In the genomic region with DNA sequence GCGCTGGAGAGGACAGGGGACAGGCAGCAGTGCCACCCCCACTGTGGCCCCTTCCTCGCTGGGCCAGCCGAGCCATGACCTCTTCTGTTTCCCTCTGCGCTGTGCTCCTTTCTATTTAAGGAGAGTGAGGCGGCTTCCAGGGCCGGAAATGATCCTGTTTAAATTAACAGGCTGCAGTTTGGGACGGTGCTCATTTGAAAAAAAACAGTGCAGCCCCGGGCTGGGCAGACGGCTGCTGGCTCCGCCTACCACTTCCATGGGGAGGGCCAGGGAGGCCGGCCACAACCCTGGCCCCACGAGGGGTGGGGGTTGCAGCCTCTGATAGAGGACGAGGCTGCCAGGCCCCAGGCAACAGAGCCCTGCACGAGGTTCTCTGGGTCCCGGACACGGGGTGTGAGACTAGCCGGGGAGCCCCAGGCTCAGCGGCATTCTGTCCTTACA, we compare ENCODE assay signal across 8 cellular contexts. TPM values are rescaled to one million over a fixed set of nuclear protein-coding genes. Genes with fewer than 3 reads are reported as not detected.
A peak's percentile ranks its signal among the peaks of the same experiment; 100 is the strongest.
DNase-seq lines count a peak whose midpoint lies in the region; TF ChIP-seq lines count a peak whose summit lies in the region.
"Not testable (repeated sequence)": the region's sequence is repeated elsewhere in the genome, so short reads cannot be mapped to it uniquely, and the experiment has no call there.

No MANE protein-coding gene starts in this region.

- H3K4me3 Mint-ChIP-seq in neural progenitor cell: peak overlapping the region; percentile 48

- H3K27me3 ChIP-seq in ACC112 (ENCODE audit: insufficient read depth, low read length); SJSA1 (replicated peaks); neural progenitor cell; subcutaneous abdominal adipose tissue (ENCODE audit: control insufficient read depth in 5 of 5, insufficient read depth in 4 of 5, low read length in 5 of 5): not testable (repeated sequence)

- not testable (repeated sequence) for H3F3A ChIP-seq in neural progenitor cell (ENCODE audit: low read depth)

- H3K9ac ChIP-seq in neural progenitor cell: not testable (repeated sequence)
- H3K9ac ChIP-seq in subcutaneous abdominal adipose tissue (ENCODE audit: low read length in 5 of 5): peak overlapping the region in 1 of 5 donors; percentile 32

- not testable (repeated sequence) for H2AFZ ChIP-seq in ACC112 (ENCODE audit: low read length, unreplicated experiment); neural progenitor cell (replicated peaks)

- H3K79me2 ChIP-seq in ACC112 (ENCODE audit: control insufficient read depth, insufficient read depth, low read length, unreplicated experiment) (peaks cover 48% of the 10 kb centered on the region), neural progenitor cell (ENCODE audit: low read depth) (peaks cover 57% of the 10 kb centered on the region)

- H3K36me3 ChIP-seq in ACC112 (ENCODE audit: insufficient read depth, low read length); SJSA1; neural progenitor cell; subcutaneous abdominal adipose tissue (ENCODE audit: control insufficient read depth in 5 of 5, insufficient read depth in 5 of 5, low read length in 5 of 5): not testable (repeated sequence)

- H3K4me2 ChIP-seq in neural progenitor cell: peak overlapping the region; percentile 71

- peaks cover 19% of the 10 kb centered on the region for H3K4me1 ChIP-seq in ACC112 (ENCODE audit: control insufficient read depth, insufficient read depth, low read length, unreplicated experiment)
- peaks cover 12% of the 10 kb centered on the region for H3K4me1 ChIP-seq in SJSA1 (replicated peaks)
- peaks cover 21% of the 10 kb centered on the region for H3K4me1 ChIP-seq in neural progenitor cell
- peaks cover 0 to 59% (median 53%) of the 10 kb centered on the region in 5 donors for H3K4me1 ChIP-seq in subcutaneous abdominal adipose tissue (ENCODE audit: control insufficient read depth in 5 of 5, insufficient read depth in 5 of 5, low read length in 5 of 5)

- H4K20me1 ChIP-seq in neural progenitor cell (ENCODE audit: low read depth): peaks cover 41% of the 10 kb centered on the region

- H3K27me3 Mint-ChIP-seq in neural progenitor cell (ENCODE audit: insufficient read depth, low read depth): not testable (repeated sequence)

- H3K27ac ChIP-seq in ACC112 (ENCODE audit: low read depth, low read length): peak overlapping the region; percentile 14
- peak overlapping the region; percentile 83 for H3K27ac ChIP-seq in SJSA1
- H3K27ac ChIP-seq in neural progenitor cell: peak overlapping the region; percentile 61
- H3K27ac ChIP-seq in subcutaneous abdominal adipose tissue (ENCODE audit: low read depth, low read length): peak overlapping the region; percentile 40

- not testable (repeated sequence) for H3K9me3 ChIP-seq in SJSA1 (replicated peaks); neural progenitor cell (ENCODE audit: low read depth); subcutaneous abdominal adipose tissue (ENCODE audit: control insufficient read depth in 5 of 5, low read length in 5 of 5)

- peaks cover 13% of the 10 kb centered on the region for H3K4me1 Mint-ChIP-seq in neural progenitor cell

- not testable (repeated sequence) for H3K9me3 Mint-ChIP-seq in neural progenitor cell

- H3K4me3 ChIP-seq in ACC112 (ENCODE audit: low read depth, low read length) (peak overlapping the region; percentile 45; the same call in 1 of the 2 replicates), fibroblast of the aortic adventitia (ENCODE audit: low read depth, low read length) (peak overlapping the region; percentile 32), neural progenitor cell (peak overlapping the region; percentile 3), subcutaneous abdominal adipose tissue (ENCODE audit: low read depth in 1 of 5, low read length in 5 of 5) (peak overlapping the region in 2 of 5 donors; percentile 34 to 42)
- H3K4me3 ChIP-seq in SJSA1; cardiac fibroblast (replicated peaks in 1 of 2; ENCODE audit: low read depth in 2 of 2, low read length in 2 of 2): not testable (repeated sequence)

- DNase-seq in H4 (ENCODE audit: low spot score) (peak; percentile 5), SJSA1 (ENCODE audit: low read depth in 1 of 2, low spot score in 2 of 2) (peak; percentile 63 to 76), cardiac fibroblast (ENCODE audit: low read depth in 2 of 2) (peak; percentile 60 to 61), fibroblast of the aortic adventitia (ENCODE audit: low read depth) (peak; percentile 56), islet precursor cell (peak; percentile 86), neural progenitor cell (ENCODE audit: low spot score) (peak; percentile 42)

- not testable (repeated sequence) for TF ChIP-seq CTCF in cardiac fibroblast (IDR thresholded peaks at IDR 0.05; ENCODE audit: low read depth, low read length); fibroblast of the aortic adventitia (IDR thresholded peaks at IDR 0.05; ENCODE audit: insufficient read depth, low read length); neural progenitor cell (IDR thresholded peaks at IDR 0.05)

- peak overlapping the region; percentile 60 for H3K27ac Mint-ChIP-seq in neural progenitor cell

- not testable (repeated sequence) for H3K36me3 Mint-ChIP-seq in neural progenitor cell

RNA-seq across cellular contexts. Expression of a gene that starts 50.1 kb away (rescaled TPM):
- 36.2 and 37.8 TPM in 2 replicates for total RNA-seq in H4 (2014; rRNA removed; shearing (Covaris generic))
- total RNA-seq in SJSA1 (2014; rRNA removed; shearing (Covaris generic)): 61.6 and 67.6 TPM in 2 replicates
- total RNA-seq in fibroblast of the aortic adventitia (ENCODE audit: low replicate concordance): 26.1 and 27.9 TPM in 2 replicates
- 34.4 and 39.1 TPM in 2 replicates for total RNA-seq in neural progenitor cell (ENCODE audit: low replicate concordance)

Comparison
In these comparisons a context has a peak if more than half of its experiments do, and no peak if none do; other contexts are left out.
1. H3K27ac ChIP-seq: peak in every context shown above with its lines; median percentile 83 in SJSA1; 61 in neural progenitor cell; 40 in subcutaneous abdominal adipose tissue; 14 in ACC112.
2. DNase-seq: peak in every context shown above with its lines; median percentile 86 in islet precursor cell; 70 in SJSA1; 60 in cardiac fibroblast; 56 in fibroblast of the aortic adventitia; 42 in neural progenitor cell; 5 in H4.